ENCODE assay signal across 1 cellular context in genomic region chr2:130355578-130356431, GRCh38.
A peak's percentile ranks its signal among the peaks of the same experiment; 100 is the strongest.
TF ChIP-seq lines count a peak whose summit lies in the region.

PTPN18 (plus strand) TSS chr2:130356056; CDS start chr2:130356108, 52 bp downstream.

TF ChIP-seq in HepG2, 621 proteins besides CTCF, POLR2A, EP300 and RAD21 (continued from another document and continues in another):
- TF ChIP-seq ZNF318 (CRISPR knock-in tag; IDR thresholded peaks at IDR 0.05) (no peak), ZNF337 (CRISPR knock-in tag; IDR thresholded peaks at IDR 0.05; ENCODE audit: borderline replicate concordance, low read depth) (0 out of 2 replicates have a peak, but pooled peaks have one; percentile 53), ZNF562 (CRISPR knock-in tag; IDR thresholded peaks at IDR 0.05; ENCODE audit: borderline replicate concordance) (0 out of 2 replicates have a peak, but pooled peaks have one; percentile 26), HES4 (CRISPR knock-in tag; IDR thresholded peaks at IDR 0.05; ENCODE audit: borderline replicate concordance) (peak; percentile 77), ZSCAN30 (CRISPR knock-in tag; IDR thresholded peaks at IDR 0.05) (no peak), GATAD1 (CRISPR knock-in tag; IDR thresholded peaks at IDR 0.05) (peak; percentile 47; the same call in 1 of the 2 replicates), ZNF367 (CRISPR knock-in tag; IDR thresholded peaks at IDR 0.05; ENCODE audit: borderline replicate concordance) (0 out of 2 replicates have a peak, but pooled peaks have one; percentile 43), PAWR (CRISPR knock-in tag; IDR thresholded peaks at IDR 0.05; ENCODE audit: borderline replicate concordance) (0 out of 2 replicates have a peak, but pooled peaks have one; percentile 21), E2F2 (CRISPR knock-in tag; IDR thresholded peaks at IDR 0.05; ENCODE audit: borderline replicate concordance) (peak; percentile 47; the same call in 1 of the 2 replicates), ZNF614 (CRISPR knock-in tag; IDR thresholded peaks at IDR 0.05; ENCODE audit: borderline replicate concordance) (peak; percentile 89; the same call in 1 of the 2 replicates), JDP2 (CRISPR knock-in tag; IDR thresholded peaks at IDR 0.05; ENCODE audit: borderline replicate concordance) (no peak), ZNF709 (CRISPR knock-in tag; IDR thresholded peaks at IDR 0.05) (peak; percentile 92), THRA (CRISPR knock-in tag; IDR thresholded peaks at IDR 0.05; ENCODE audit: borderline replicate concordance) (peak; percentile 21), ZNF20 (CRISPR knock-in tag; IDR thresholded peaks at IDR 0.05) (no peak), ZNF546 (CRISPR knock-in tag; conservative IDR thresholded peaks at IDR 0.05) (peak; percentile 63; the same call in 1 of the 2 replicates), BORCS8-MEF2B (CRISPR knock-in tag; IDR thresholded peaks at IDR 0.05) (peak; percentile 63), ZNF609 (CRISPR knock-in tag; IDR thresholded peaks at IDR 0.05; ENCODE audit: borderline replicate concordance) (peak; percentile 11; the same call in 1 of the 2 replicates), MBNL3 (CRISPR knock-in tag; conservative IDR thresholded peaks at IDR 0.05) (no peak), CCDC6 (CRISPR knock-in tag; IDR thresholded peaks at IDR 0.05) (no peak; the same call in none of the 2 replicates), TOPORS (CRISPR knock-in tag; IDR thresholded peaks at IDR 0.05) (peak; percentile 58; the same call in 1 of the 2 replicates), ZFP90 (CRISPR knock-in tag; IDR thresholded peaks at IDR 0.05; ENCODE audit: borderline replicate concordance) (peak; percentile 58; the same call in 1 of the 2 replicates), SMYD3 (CRISPR knock-in tag; IDR thresholded peaks at IDR 0.05) (no peak), CHD2 (IDR thresholded peaks at IDR 0.05; ENCODE audit: low read depth, low read length) (no peak), SATB2 (CRISPR knock-in tag; IDR thresholded peaks at IDR 0.05) (peak; percentile 16; the same call in 1 of the 2 replicates), ZNF160 (CRISPR knock-in tag; IDR thresholded peaks at IDR 0.05) (no peak), ATF7 (IDR thresholded peaks at IDR 0.05) (no peak), ATF7 (CRISPR knock-in tag; IDR thresholded peaks at IDR 0.05) (peak; percentile 57; the same call in 1 of the 2 replicates), DR1 (CRISPR knock-in tag; IDR thresholded peaks at IDR 0.05) (peak; percentile 23; the same call in 1 of the 2 replicates), ZNF362 (CRISPR knock-in tag; IDR thresholded peaks at IDR 0.05; ENCODE audit: borderline replicate concordance) (peak; percentile 70; the same call in 1 of the 2 replicates), KLF12 (CRISPR knock-in tag; IDR thresholded peaks at IDR 0.05; ENCODE audit: borderline replicate concordance) (peak; percentile 85; the same call in 1 of the 2 replicates), SOX13 (IDR thresholded peaks at IDR 0.05) (no peak), SOX13 (CRISPR knock-in tag; conservative IDR thresholded peaks at IDR 0.05 in 1 of 2, IDR thresholded peaks at IDR 0.05 in 1 of 2) (peak in 1 of 2 experiments; percentile 34; a peak in 1 of 4 replicates), HNF1A (IDR thresholded peaks at IDR 0.05; ENCODE audit: low read depth) (no peak), HNF1A (CRISPR knock-in tag; IDR thresholded peaks at IDR 0.05; ENCODE audit: borderline replicate concordance) (peak; percentile 27; the same call in 1 of the 2 replicates), GLMP (CRISPR knock-in tag; IDR thresholded peaks at IDR 0.05; ENCODE audit: borderline replicate concordance) (no peak)
